7 cellular contexts compared by ENCODE assay signal in genomic region chr11:34439521-34440258, GRCh38. TPM values are rescaled to one million over a fixed set of nuclear protein-coding genes. Genes with fewer than 3 reads are reported as not detected.
DNase-seq lines count a peak whose midpoint lies in the region; TF ChIP-seq lines count a peak whose summit lies in the region.

No MANE protein-coding gene starts in this region.

- H3K27me3 ChIP-seq in GM23248 (replicated peaks; ENCODE audit: insufficient read depth) (no peaks in the 10 kb centered on the region), esophagus (ENCODE audit: control insufficient read depth in 1 of 2, insufficient read depth in 2 of 2, low read length in 2 of 2) (no peaks in the 10 kb centered on the region)

- H2AFZ ChIP-seq in GM23248 = peak overlapping the region; percentile 92

- in situ Hi-C loops in GM23248 (cut with MboI) (no loop called here), G401 (cut with HindIII; ENCODE audit: low sequenced_read_pairs) (no loop called here)

- H3K27ac ChIP-seq in GM23248 (no peak overlapping the region), esophagus (ENCODE audit: low read depth in 2 of 2, low read length in 1 of 2) (peak overlapping the region; percentile 53 to 91)

- H3K9me2 ChIP-seq in GM23248 (ENCODE audit: insufficient read depth) = no peaks in the 10 kb centered on the region; the same call in 1 of the 2 replicates

- H3K4me3 ChIP-seq in GM23248 = peak overlapping the region; percentile 81
- H3K4me3 ChIP-seq in esophagus (ENCODE audit: low read depth in 1 of 2, low read length in 2 of 2) = peak overlapping the region; percentile 87 to 93
- peak overlapping the region; percentile 90 for H3K4me3 ChIP-seq in retinal pigment epithelial cell (ENCODE audit: low read length)

- H3K79me2 ChIP-seq in GM23248 (ENCODE audit: insufficient read depth) = peaks cover 63% of the 10 kb centered on the region

- no peak for TF ChIP-seq CTCF in retinal pigment epithelial cell (conservative IDR thresholded peaks at IDR 0.05; ENCODE audit: low read depth, low read length)

- H3K4me2 ChIP-seq in GM23248 (ENCODE audit: unreplicated experiment) = peak overlapping the region; percentile 86

- H3F3A ChIP-seq in GM23248 (ENCODE audit: insufficient read depth) = no peaks in the 10 kb centered on the region

- peak overlapping the region; percentile 87 for H3K9ac ChIP-seq in GM23248

- DNase-seq in GM23248 = peak; percentile 6
- DNase-seq in RKO (ENCODE audit: low spot score) = peak; percentile 0
- DNase-seq in retinal pigment epithelial cell (ENCODE audit: low read depth) = no peak
- no peak for DNase-seq in G401 (ENCODE audit: low spot score)
- DNase-seq in OCI-M2 (lab: John Stamatoyannopoulos, UW; ENCODE audit: unreplicated experiment) = no peak
- no peak for DNase-seq in activated CD8-positive, alpha-beta memory T cell treated with anti-CD3 and anti-CD28 coated beads, Interleukin-2, amount 50 U/mL, for 4 hours

- WGBS in GM23248 (ENCODE audit: low coverage in 1 of 2, low lambda C conversion rate in 2 of 2, missing lambda C conversion rate in 2 of 2), 2 experiments = 9 to 10% methylated on average over 10 of the region's 10 CpGs
- WGBS in esophagus, 2 donors = 20 to 23% methylated on average over 10 of the region's 10 CpGs

- H3K4me1 ChIP-seq in GM23248 (ENCODE audit: insufficient read depth) = peaks cover 15% of the 10 kb centered on the region; the same call in 1 of the 2 replicates
- H3K4me1 ChIP-seq in esophagus (ENCODE audit: control insufficient read depth in 2 of 2, insufficient read depth in 2 of 2, low read length in 1 of 2) = peaks cover 2 to 6% of the 10 kb centered on the region in 2 donors

- H4K20me1 ChIP-seq in GM23248 (ENCODE audit: insufficient read depth) = no peaks in the 10 kb centered on the region

- no peaks in the 10 kb centered on the region for H3K36me3 ChIP-seq in GM23248 (ENCODE audit: low read depth)
- no peaks in the 10 kb centered on the region for H3K36me3 ChIP-seq in esophagus (ENCODE audit: control insufficient read depth in 2 of 2, insufficient read depth in 2 of 2, low read length in 1 of 2)

- H3K9me3 ChIP-seq in GM23248 (ENCODE audit: low read depth) (no peaks in the 10 kb centered on the region), esophagus (ENCODE audit: control insufficient read depth in 2 of 2, insufficient read depth in 1 of 2, low read depth in 1 of 2, low read length in 1 of 2) (no peaks in the 10 kb centered on the region)

RNA-seq across cellular contexts. Expression of gene CAT, which starts 1.0 kb away (rescaled TPM):
- 49.4 and 57.0 TPM in 2 replicates for total RNA-seq in GM23248 (2014; rRNA removed; shearing (Covaris generic))
- polyA plus RNA-seq in GM23248 (2016; fragmentation: Nextera tagmentation; extraction: Ambion mirVana) (52.5 and 54.5 TPM in 2 replicates), esophagus (10 to 100 TPM; 18.7 to 23.5 TPM)
- total RNA-seq in G401 (2014; rRNA removed; shearing (Covaris generic)) = 60.1 and 80.4 TPM in 2 replicates

Comparison
In these comparisons a context has a peak if more than half of its experiments do, and no peak if none do; other contexts are left out.
1. DNase-seq: peak in GM23248 (single experiment) and RKO (single experiment); none in retinal pigment epithelial cell (single experiment), G401 (single experiment), OCI-M2 (single experiment) and activated CD8-positive, alpha-beta memory T cell treated with anti-CD3 and anti-CD28 coated beads, Interleukin-2, amount 50 U/mL, for 4 hours (single experiment).
2. Peak in every context shown above with its lines, with median percentiles within 50 percentile points of each other: H3K4me3 ChIP-seq.